ENCODE assay signal across 15 cellular contexts in the genomic region with DNA sequence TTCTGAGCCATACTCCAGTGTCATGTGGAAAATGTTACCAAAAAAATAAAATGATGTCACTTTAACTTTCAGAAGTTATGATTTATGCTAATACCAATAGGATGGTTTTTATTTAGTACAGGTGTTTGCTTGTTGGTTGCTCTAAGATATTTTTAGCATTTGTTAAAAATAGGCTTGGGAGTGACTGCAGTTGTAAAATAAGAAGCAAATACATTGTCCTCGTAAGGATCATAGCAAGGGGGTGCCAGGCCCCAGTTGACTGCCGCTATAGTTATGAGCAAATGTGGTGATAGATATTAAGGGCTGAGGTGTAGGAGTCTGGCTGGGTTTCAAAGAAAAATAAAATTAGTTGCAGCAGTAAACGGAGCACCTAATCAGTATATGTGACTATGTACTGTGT.
"Had no signal": no experiment of that assay in that cellular context is flagged by ENCODE, and none has a peak within 500 bp of the region (broad histone marks: within the 10 kb centered on the region; RNA-seq: fewer than 3 reads in every experiment).

No MANE protein-coding gene starts in this region.

- H3K27me3 ChIP-seq: left lung, neutrophil, suprapubic skin, thyroid gland had no signal

- DNase-seq: effector CD4-positive, alpha-beta T cell; foreskin melanocyte; islet precursor cell; left lung; mesendoderm; naive thymus-derived CD8-positive, alpha-beta T cell; stimulated activated CD4-positive, alpha-beta T cell treated with anti-CD3 and anti-CD28 coated beads, Interleukin-4, amount 100 ng/mL, for 1 hour; stimulated activated CD8-positive, alpha-beta memory T cell treated with anti-CD3 and anti-CD28 coated beads, Interleukin-4, amount 100 ng/mL, for 48 hours; stimulated activated naive CD8-positive, alpha-beta T cell treated with anti-CD3 and anti-CD28 coated beads, Interleukin-15, Interleukin-2, amounts not matched to agents 100 U/mL and 50 U/mL, for 24 hours; thyroid gland had no signal

- H3K36me3 ChIP-seq: left lung, neutrophil, suprapubic skin, thyroid gland had no signal

- H3K9me3 ChIP-seq: left lung, neutrophil, suprapubic skin, thyroid gland had no signal

- H3K27ac ChIP-seq: coronary artery, left lung, neutrophil, suprapubic skin, thyroid gland had no signal

- H3K4me3 ChIP-seq: coronary artery, left lung, lung, suprapubic skin, thyroid gland had no signal

- ATAC-seq: left lung; naive thymus-derived CD8-positive, alpha-beta T cell; stimulated activated effector memory CD8-positive, alpha-beta T cell treated with anti-CD3 and anti-CD28 coated beads, Interleukin-12 subunit alpha, Interleukin-12 subunit beta, amount 100 ng/mL, for 72 hours; stimulated activated naive CD8-positive, alpha-beta T cell treated with anti-CD3 and anti-CD28 coated beads, Interleukin-15, Interleukin-2, amounts not matched to agents 100 U/mL and 50 U/mL, for 24 hours had no signal

- H3K4me1 ChIP-seq: left lung, suprapubic skin, thyroid gland had no signal
